In genomic region chr7:150514748-150515222, GRCh38 we compare ENCODE assay signal across 9 cellular contexts. TPM values are rescaled to one million over a fixed set of nuclear protein-coding genes. Genes with fewer than 3 reads are reported as not detected.
DNase-seq lines count a peak whose midpoint lies in the region; ATAC-seq and TF ChIP-seq lines count a peak whose summit lies in the region.
"Had no signal": no experiment of that assay in that cellular context is flagged by ENCODE, and none has a peak within 500 bp of the region (broad histone marks: within the 10 kb centered on the region; RNA-seq: fewer than 3 reads in every experiment).

Gene GIMAP7, plus strand, starts transcription at chr7:150514872. Its CDS starts 5,103 bp downstream, at chr7:150519975.

- H3K27me3 ChIP-seq in vagina = no peaks in the 10 kb centered on the region

- no peak for TF ChIP-seq POLR2A in vagina (IDR thresholded peaks at IDR 0.05)

- TF ChIP-seq CTCF in vagina (IDR thresholded peaks at IDR 0.05) = no peak

- peak; percentile 46 for DNase-seq in activated naive CD8-positive, alpha-beta T cell treated with anti-CD3 and anti-CD28 coated beads for 36 hours
- DNase-seq in naive B cell (no peak), vagina (ENCODE audit: extremely low spot score in 2 of 2) (no peak), NCI-H2227 (lab: John Stamatoyannopoulos, UW; ENCODE audit: unreplicated experiment) (no peak), OCI-M1 (lab: John Stamatoyannopoulos, UW) (no peak)

- peak; percentile 59 for ATAC-seq in GM19035 (IDR thresholded peaks at IDR 0.05; ENCODE audit: unreplicated experiment)
- no peak for ATAC-seq in naive B cell (ENCODE audit: low read depth in 2 of 2)
- ATAC-seq in HG02840 (IDR thresholded peaks at IDR 0.05; ENCODE audit: low FRiP score, unreplicated experiment) = no peak

- intact Hi-C loops in vagina (cut with DNase I) = no loop called here

- peak within 1 kb of the TSS; percentile 66 for H3K27ac ChIP-seq in vagina

- no peaks in the 10 kb centered on the region for H3K4me1 ChIP-seq in vagina

- peak within 1 kb of the TSS; percentile 30 to 46 for H3K4me3 ChIP-seq in vagina

- H3K4me3 Mint-ChIP-seq in IgD-negative memory B cell = peak within 1 kb of the TSS; percentile 42 to 86 (median 74)
- peak within 1 kb of the TSS; percentile 89 for H3K4me3 Mint-ChIP-seq in activated naive CD8-positive, alpha-beta T cell treated with anti-CD3 and anti-CD28 coated beads for 36 hours
- H3K4me3 Mint-ChIP-seq in naive B cell = peak within 1 kb of the TSS in 7 of 8 donors; percentile 10 to 75 (median 68)

- H3K4me1 Mint-ChIP-seq in IgD-negative memory B cell (peaks cover 0 to 6% (median 0%) of the 10 kb centered on the region in 3 donors), naive B cell (peaks cover 6 to 10% (median 8%) of the 10 kb centered on the region in 3 donors)
- H3K4me1 Mint-ChIP-seq in activated naive CD8-positive, alpha-beta T cell treated with anti-CD3 and anti-CD28 coated beads for 36 hours = peaks cover 52% of the 10 kb centered on the region

- H3K9me3 Mint-ChIP-seq in IgD-negative memory B cell (peaks cover 2 to 7% (median 5%) of the 10 kb centered on the region in 3 donors), naive B cell (peaks cover 0 to 3% (median 0%) of the 10 kb centered on the region in 7 donors)
- H3K9me3 Mint-ChIP-seq in activated naive CD8-positive, alpha-beta T cell treated with anti-CD3 and anti-CD28 coated beads for 36 hours = peaks cover 10% of the 10 kb centered on the region

- peaks cover 3% of the 10 kb centered on the region for H3K27me3 Mint-ChIP-seq in IgD-negative memory B cell
- no peaks in the 10 kb centered on the region for H3K27me3 Mint-ChIP-seq in activated naive CD8-positive, alpha-beta T cell treated with anti-CD3 and anti-CD28 coated beads for 36 hours
- H3K27me3 Mint-ChIP-seq in naive B cell = peaks cover 0 to 8% (median 6%) of the 10 kb centered on the region in 3 donors

- H3K9me3 ChIP-seq in vagina = no peaks in the 10 kb centered on the region

- H3K36me3 Mint-ChIP-seq in IgD-negative memory B cell (no peaks in the 10 kb centered on the region), naive B cell (no peaks in the 10 kb centered on the region)
- peaks cover 20% of the 10 kb centered on the region for H3K36me3 Mint-ChIP-seq in activated naive CD8-positive, alpha-beta T cell treated with anti-CD3 and anti-CD28 coated beads for 36 hours

- H3K27ac Mint-ChIP-seq in IgD-negative memory B cell (peak within 1 kb of the TSS in 2 of 3 donors; percentile 9 to 81), naive B cell (peak within 1 kb of the TSS in 2 of 6 donors; percentile 21 to 60)
- H3K27ac Mint-ChIP-seq in activated naive CD8-positive, alpha-beta T cell treated with anti-CD3 and anti-CD28 coated beads for 36 hours = peak within 1 kb of the TSS; percentile 93

- H3K36me3 ChIP-seq in vagina = no peaks in the 10 kb centered on the region

RNA-seq across cellular contexts. Expression of gene GIMAP7, which starts in this region (rescaled TPM):
- 24.1 TPM for polyA plus RNA-seq in IgD-negative memory B cell
- 10 to 100 TPM; 36.1 to 37.9 TPM for total RNA-seq in activated naive CD8-positive, alpha-beta T cell treated with anti-CD3 and anti-CD28 coated beads for 36 hours
- polyA plus RNA-seq in naive B cell (ENCODE audit: low read depth in 6 of 6) = 1 to 10 TPM in 5 of 6 donors, under 1 TPM in 1; 0.36 to 5.2 (median 1.5) TPM
- total RNA-seq in vagina = 16.0 TPM
- total RNA-seq: epithelial cell of proximal tubule had no signal
